9 cellular contexts compared by ENCODE assay signal in genomic region chr20:57352305-57352704, GRCh38. TPM values are rescaled to one million over a fixed set of nuclear protein-coding genes. Genes with fewer than 3 reads are reported as not detected.
DNase-seq lines count a peak whose midpoint lies in the region; ATAC-seq and TF ChIP-seq lines count a peak whose summit lies in the region.
"Had no signal": no experiment of that assay in that cellular context is flagged by ENCODE, and none has a peak within 500 bp of the region (broad histone marks: within the 10 kb centered on the region; RNA-seq: fewer than 3 reads in every experiment).

No MANE protein-coding gene starts in this region.

- H3K4me3 ChIP-seq in fibroblast of lung (replicated peaks in 1 of 4; ENCODE audit: control extremely low read depth in 1 of 4, insufficient read depth in 1 of 4, low read depth in 3 of 4, low read length in 4 of 4) (peak overlapping the region; percentile 84 to 100 (median 94)), skeletal muscle satellite cell (ENCODE audit: low read length) (peak overlapping the region; percentile 98)

- no peak overlapping the region for H2AFZ ChIP-seq in fibroblast of lung (ENCODE audit: low read length)

- H3K9me3 Mint-ChIP-seq in T-helper 2 cell treated with Interferon-gamma antibody and Interleukin-4, amounts not matched to agents 5 μg/mL and 100 μg/mL, for 36 hours: no peaks in the 10 kb centered on the region

- H3K27ac Mint-ChIP-seq in T-helper 2 cell treated with Interferon-gamma antibody and Interleukin-4, amounts not matched to agents 5 μg/mL and 100 μg/mL, for 36 hours: peak overlapping the region; percentile 4

- H3K4me2 ChIP-seq in fibroblast of lung (ENCODE audit: extremely low read depth, insufficient read depth, low read length) (peak overlapping the region; percentile 98), skeletal muscle satellite cell (ENCODE audit: low read length) (peak overlapping the region; percentile 94)

- no peak for DNase-seq in T-helper 2 cell treated with Interferon-gamma antibody and Interleukin-4, amounts not matched to agents 5 μg/mL and 100 μg/mL, for 36 hours (ENCODE audit: low spot score)
- DNase-seq in T-helper 2 cell: no peak
- DNase-seq in fibroblast of lung (ENCODE audit: low read depth in 2 of 2): no peak
- DNase-seq in stimulated activated naive CD4-positive, alpha-beta T cell (lab: John Stamatoyannopoulos, UW): no peak
- DNase-seq: left ventricle myocardium superior had no signal

- TF ChIP-seq CTCF in VCaP (conservative IDR thresholded peaks at IDR 0.05) (no peak), fibroblast of lung (conservative IDR thresholded peaks at IDR 0.05 in 1 of 2, IDR thresholded peaks at IDR 0.05 in 1 of 2; ENCODE audit: low read depth in 1 of 2, low read length in 2 of 2) (no peak)

- peaks cover 4% of the 10 kb centered on the region for H3K27me3 Mint-ChIP-seq in T-helper 2 cell treated with Interferon-gamma antibody and Interleukin-4, amounts not matched to agents 5 μg/mL and 100 μg/mL, for 36 hours (ENCODE audit: low read depth)

- H3K9ac ChIP-seq in fibroblast of lung (ENCODE audit: insufficient read depth, low read length) (no peak overlapping the region), skeletal muscle satellite cell (ENCODE audit: low read depth, low read length) (peak overlapping the region; percentile 97)

- no peak for ATAC-seq in HG03097 (IDR thresholded peaks at IDR 0.05; ENCODE audit: low FRiP score, unreplicated experiment)
- ATAC-seq in GM19035 (IDR thresholded peaks at IDR 0.05; ENCODE audit: unreplicated experiment): no peak

- H3K27ac ChIP-seq in VCaP (peak overlapping the region; percentile 87; the same call in 1 of the 2 replicates), fibroblast of lung (ENCODE audit: insufficient read depth, low read length) (peak overlapping the region; percentile 96)

- H4K20me1 ChIP-seq in fibroblast of lung (ENCODE audit: control insufficient read depth, extremely low read depth, insufficient read depth, low read length): no peaks in the 10 kb centered on the region

- peaks cover 30% of the 10 kb centered on the region for H3K79me2 ChIP-seq in fibroblast of lung (ENCODE audit: control insufficient read depth, insufficient read depth, low read length)

- H3K4me1 Mint-ChIP-seq in T-helper 2 cell treated with Interferon-gamma antibody and Interleukin-4, amounts not matched to agents 5 μg/mL and 100 μg/mL, for 36 hours (ENCODE audit: low read depth): peaks cover 19% of the 10 kb centered on the region

- peaks cover 34% of the 10 kb centered on the region for H3K36me3 Mint-ChIP-seq in T-helper 2 cell treated with Interferon-gamma antibody and Interleukin-4, amounts not matched to agents 5 μg/mL and 100 μg/mL, for 36 hours (ENCODE audit: low read depth)

- H3K27me3 ChIP-seq in fibroblast of lung (ENCODE audit: control insufficient read depth, insufficient read depth, low read length) (no peaks in the 10 kb centered on the region), skeletal muscle satellite cell (ENCODE audit: control insufficient read depth, insufficient read depth, low read length) (no peaks in the 10 kb centered on the region)

- H3K4me1 ChIP-seq in fibroblast of lung (ENCODE audit: control insufficient read depth, extremely low read depth, insufficient read depth, low read length) (peaks cover 5% of the 10 kb centered on the region), skeletal muscle satellite cell (ENCODE audit: control insufficient read depth, insufficient read depth, low read length) (peaks cover 15% of the 10 kb centered on the region)

- peak overlapping the region; percentile 96 for H3K4me3 Mint-ChIP-seq in T-helper 2 cell treated with Interferon-gamma antibody and Interleukin-4, amounts not matched to agents 5 μg/mL and 100 μg/mL, for 36 hours

- H3K9me3 ChIP-seq in fibroblast of lung (ENCODE audit: control insufficient read depth, insufficient read depth, low read depth, low read length) (no peaks in the 10 kb centered on the region), skeletal muscle satellite cell (replicated peaks; ENCODE audit: low read length) (no peaks in the 10 kb centered on the region)

- H3K36me3 ChIP-seq in fibroblast of lung (ENCODE audit: control insufficient read depth, insufficient read depth, low read length): peaks cover 14% of the 10 kb centered on the region
- H3K36me3 ChIP-seq in skeletal muscle satellite cell (ENCODE audit: insufficient read depth, low read length): peaks cover 25% of the 10 kb centered on the region

RNA-seq across cellular contexts. Expression of gene RAE1, which starts 1.2 kb away (rescaled TPM):
- 22.9 and 27.2 TPM in 2 replicates for total RNA-seq in fibroblast of lung
- polyA plus RNA-seq in fibroblast of lung: 39.4 and 52.8 TPM in 2 replicates
- polyA plus RNA-seq in fibroblast of lung (2012): 21.4 and 36.3 TPM in 2 replicates
- 16.6 and 44.8 TPM in 2 replicates for polyA minus RNA-seq in fibroblast of lung (ENCODE audit: low replicate concordance)
- 32.5 and 40.3 TPM in 2 replicates for total RNA-seq in skeletal muscle satellite cell (2012; rRNA removed)

RNA-seq across cellular contexts. Expression of gene SPO11, which starts 22.7 kb away (rescaled TPM):
- not detected in 2 replicates for total RNA-seq in fibroblast of lung
- not detected in 2 replicates for polyA plus RNA-seq in fibroblast of lung
- polyA plus RNA-seq in fibroblast of lung (2012): not detected in 2 replicates
- not detected in 2 replicates for polyA minus RNA-seq in fibroblast of lung (ENCODE audit: low replicate concordance)
- total RNA-seq in skeletal muscle satellite cell (2012; rRNA removed): not detected in 2 replicates
- total RNA-seq: left ventricle myocardium superior had no signal

RNA-seq across cellular contexts. Expression of gene RBM38, which starts 38.9 kb away (rescaled TPM):
- total RNA-seq in fibroblast of lung: 7.9 and 8.5 TPM in 2 replicates
- polyA plus RNA-seq in fibroblast of lung: 3.9 and 7.3 TPM in 2 replicates
- polyA plus RNA-seq in fibroblast of lung (2012): 4.6 and 9.9 TPM in 2 replicates
- 2.8 and 4.0 TPM in 2 replicates for polyA minus RNA-seq in fibroblast of lung (ENCODE audit: low replicate concordance)
- total RNA-seq in skeletal muscle satellite cell (2012; rRNA removed): 10.9 and 12.7 TPM in 2 replicates
